ENCODE assay signal across 14 cellular contexts in genomic region chr7:106104861-106105260, GRCh38.
"Had no signal": no experiment of that assay in that cellular context is flagged by ENCODE, and none has a peak within 500 bp of the region (broad histone marks: within the 10 kb centered on the region; RNA-seq: fewer than 3 reads in every experiment).

No MANE protein-coding gene starts in this region.

- H3K27me3 ChIP-seq: adrenal gland, left lung, stomach, vagina had no signal

- ATAC-seq: activated CD8-positive, alpha-beta T cell treated with anti-CD3 and anti-CD28 coated beads, Interleukin-2, amount 10 ng/mL, durations not matched to agents 7 days and 5 days; left lung had no signal

- H3K36me3 ChIP-seq: adrenal gland, left lung, vagina had no signal

- FAIRE-seq: keratinocyte had no signal

- DNase-seq: activated CD8-positive, alpha-beta memory T cell treated with anti-CD3 and anti-CD28 coated beads, Interleukin-2, amount 50 U/mL, for 48 hours; activated CD8-positive, alpha-beta T cell treated with anti-CD3 and anti-CD28 coated beads, Interleukin-2, amount 10 ng/mL, durations not matched to agents 7 days and 5 days; activated naive CD4-positive, alpha-beta T cell; adrenal gland; central memory CD4-positive, alpha-beta T cell; cortex of kidney; effector memory CD4-positive, alpha-beta T cell; left lung; stimulated activated CD4-positive, alpha-beta T cell treated with anti-CD3 and anti-CD28 coated beads, Interleukin-4, amount 100 ng/mL, for 4 hours; stomach; T-helper 9 cell had no signal

- H3K9me3 ChIP-seq: adrenal gland, left lung, stomach, vagina had no signal

- H3K27ac ChIP-seq: epithelial cell of prostate, left lung, stomach, vagina had no signal

- H3K4me3 Mint-ChIP-seq: activated CD8-positive, alpha-beta T cell treated with anti-CD3 and anti-CD28 coated beads, Interleukin-2, amount 10 ng/mL, durations not matched to agents 7 days and 5 days had no signal

- H3K27ac Mint-ChIP-seq: activated CD8-positive, alpha-beta T cell treated with anti-CD3 and anti-CD28 coated beads, Interleukin-2, amount 10 ng/mL, durations not matched to agents 7 days and 5 days had no signal

- H3K4me3 ChIP-seq: adrenal gland, left lung, stomach, vagina had no signal
